In genomic region chr18:9021458-9021857, GRCh38 we compare ENCODE assay signal across 35 cellular contexts.
"Had no signal": no experiment of that assay in that cellular context is flagged by ENCODE, and none has a peak within 500 bp of the region (broad histone marks: within the 10 kb centered on the region; RNA-seq: fewer than 3 reads in every experiment).

No MANE protein-coding gene starts in this region.

- H3K36me3 ChIP-seq: MG63 had no signal

- H3K4me3 ChIP-seq: MG63 had no signal

- DNase-seq: Karpas-422, Kasumi-1, MG63, MM.1S, MV-4-11, NCI-H1048, NCI-H1092, NCI-H1092 treated with DMSO at 0.1 percent for 48 hours, NCI-H1105, NCI-H1105 treated with DMSO at 0.1 percent for 48 hours, NCI-H1417, NCI-H1417 treated with DMSO at 0.1 percent for 48 hours, NCI-H1436, NCI-H1436 treated with DMSO at 0.1 percent for 48 hours, NCI-H146, NCI-H1694, NCI-H1694 treated with DMSO at 0.1 percent for 48 hours, NCI-H187, NCI-H187 treated with DMSO at 0.1 percent for 48 hours, NCI-H1930, NCI-H2029, NCI-H2029 treated with DMSO at 0.1 percent for 48 hours, NCI-H2081, NCI-H2081 treated with DMSO at 0.1 percent for 48 hours, NCI-H2107, NCI-H2171, NCI-H2171 treated with DMSO at 0.1 percent for 48 hours, NCI-H2227 treated with DMSO at 0.1 percent for 48 hours, NCI-H226, NCI-H345, NCI-H446, NCI-H446 treated with DMSO at 0.1 percent for 48 hours, NCI-H510A, NCI-H510A treated with DMSO at 0.1 percent for 48 hours, NCI-H524 had no signal

- H3K27me3 ChIP-seq: MG63 had no signal
